Comparison of ENCODE assay signal across 9 cellular contexts in the genomic region with DNA sequence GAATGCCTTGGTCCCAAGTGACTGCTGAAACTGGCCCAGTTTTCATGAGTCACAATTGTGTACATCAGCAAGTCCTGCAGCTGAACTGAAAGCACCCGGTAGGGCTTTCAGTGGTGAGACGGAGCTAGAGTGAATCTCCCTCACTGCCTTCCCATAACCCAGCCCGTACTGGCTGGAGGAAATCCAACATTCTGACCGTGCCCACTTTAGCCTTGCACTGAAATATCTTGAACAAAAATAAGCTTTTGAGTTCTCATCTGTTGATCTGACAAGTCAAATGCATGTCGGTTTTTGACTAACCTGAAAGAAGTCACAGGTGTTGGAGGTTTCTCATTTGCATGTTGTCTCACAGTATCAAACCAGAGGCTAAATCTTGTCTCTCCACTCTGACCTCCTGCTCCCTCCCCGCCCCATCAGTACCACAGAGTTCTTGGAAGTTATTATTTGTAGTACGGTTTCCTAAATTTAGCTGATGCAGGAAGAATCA. TPM values are rescaled to one million over a fixed set of nuclear protein-coding genes. Genes with fewer than 3 reads are reported as not detected.
A peak's percentile ranks its signal among the peaks of the same experiment; 100 is the strongest.
DNase-seq lines count a peak whose midpoint lies in the region; ATAC-seq and TF ChIP-seq lines count a peak whose summit lies in the region.
"Had no signal": no experiment of that assay in that cellular context is flagged by ENCODE, and none has a peak within 500 bp of the region (broad histone marks: within the 10 kb centered on the region; RNA-seq: fewer than 3 reads in every experiment).

No MANE protein-coding gene starts in this region.

- no peaks in the 10 kb centered on the region for H3K4me1 Mint-ChIP-seq in endodermal cell

- no peaks in the 10 kb centered on the region for H3K27me3 ChIP-seq in AG04450 (ENCODE audit: control insufficient read depth, insufficient read depth, low read length)
- H3K27me3 ChIP-seq in adipocyte (replicated peaks; ENCODE audit: control insufficient read depth, insufficient read depth, low read length), result peaks cover 31% of the 10 kb centered on the region
- H3K27me3 ChIP-seq in endodermal cell (ENCODE audit: control insufficient read depth, insufficient read depth, low read length, poor library complexity, severe bottlenecking), result no peaks in the 10 kb centered on the region

- no peak overlapping the region for H3K27ac ChIP-seq in AG04450 (ENCODE audit: low read depth, low read length)
- H3K27ac ChIP-seq in endodermal cell (ENCODE audit: low read depth, low read length), result no peak overlapping the region

- H3K36me3 ChIP-seq in adipocyte (ENCODE audit: control insufficient read depth, insufficient read depth, low read length, severe bottlenecking) (peaks cover 4% of the 10 kb centered on the region), endodermal cell (ENCODE audit: control insufficient read depth, insufficient read depth, low read length) (peaks cover 6% of the 10 kb centered on the region)

- H3K9me3 ChIP-seq in AG04450 (ENCODE audit: control insufficient read depth, insufficient read depth, low read length), result peaks cover 56% of the 10 kb centered on the region
- no peaks in the 10 kb centered on the region for H3K9me3 ChIP-seq in adipocyte (ENCODE audit: control insufficient read depth, low read length)
- no peaks in the 10 kb centered on the region for H3K9me3 ChIP-seq in endodermal cell (ENCODE audit: control insufficient read depth, low read length)

- 80 to 87% methylated on average over 5 to 7 of the region's 7 CpGs for whole genome bisulfite sequencing in endodermal cell (ENCODE audit: insufficient coverage in 1 of 2, insufficient read length in 1 of 2), 2 experiments

- peaks cover 9% of the 10 kb centered on the region for H3K36me3 Mint-ChIP-seq in endodermal cell (ENCODE audit: low read depth)

- H3K9me3 Mint-ChIP-seq in endodermal cell, result peaks cover 24% of the 10 kb centered on the region

- no peaks in the 10 kb centered on the region for H3K27me3 Mint-ChIP-seq in endodermal cell (ENCODE audit: insufficient read depth)

- TF ChIP-seq CTCF in AG04450 (IDR thresholded peaks at IDR 0.05; ENCODE audit: low read depth, low read length) (no peak), endodermal cell (conservative IDR thresholded peaks at IDR 0.05) (no peak)

- H3K4me1 ChIP-seq in adipocyte (ENCODE audit: control insufficient read depth, insufficient read depth, low read length) (peaks cover 25% of the 10 kb centered on the region), endodermal cell (ENCODE audit: control insufficient read depth, insufficient read depth, low read length) (no peaks in the 10 kb centered on the region)

- CTCF ChIA-PET in AG04450 (lab: Charles Lee), result interaction anchor here (0.9 to 1.0 kb wide), 2 partner anchors 140 to 265 kb away, joined by 3 read pairs; no protein-coding TSS in a partner anchor

- ATAC-seq in GM19025 (IDR thresholded peaks at IDR 0.05; ENCODE audit: low read depth, unreplicated experiment) (peak; percentile 72), HG03064 (IDR thresholded peaks at IDR 0.05; ENCODE audit: low read depth, unreplicated experiment) (peak; percentile 68)
- ATAC-seq: HCT116 had no signal

- H3K27ac Mint-ChIP-seq in endodermal cell, result no peak overlapping the region

- peak overlapping the region; percentile 7; the same call in 1 of the 2 replicates for H3K4me3 ChIP-seq in AG04450 (ENCODE audit: low read depth, low read length)
- H3K4me3 ChIP-seq in adipocyte (ENCODE audit: low read length), result peak overlapping the region; percentile 24
- H3K4me3 ChIP-seq in endodermal cell (ENCODE audit: low read length), result no peak overlapping the region

- no peak overlapping the region for H3K9ac ChIP-seq in adipocyte (ENCODE audit: low read length)
- no peak overlapping the region for H3K9ac ChIP-seq in endodermal cell (ENCODE audit: extremely low read depth, low read length, poor library complexity, severe bottlenecking)

- peak; percentile 70 for DNase-seq in AG04450 (ENCODE audit: low read depth, low spot score)
- peak; percentile 90 for DNase-seq in adipocyte (ENCODE audit: low read depth)
- peak; percentile 59 for DNase-seq in mesenteric fat pad (ENCODE audit: low spot score)
- DNase-seq in DMS53 treated with DMSO at 0.1 percent for 48 hours (lab: John Stamatoyannopoulos, UW; ENCODE audit: unreplicated experiment), result no peak
- no peak for DNase-seq in NOMO-1 treated with DMSO at 0.1 percent for 48 hours (lab: John Stamatoyannopoulos, UW; ENCODE audit: unreplicated experiment)
- DNase-seq in endodermal cell, result no peak

- no peak overlapping the region for H3K4me3 Mint-ChIP-seq in endodermal cell

- POLR2A ChIA-PET in AG04450 (lab: Yijun Ruan, JAX), result interaction anchor here (0.8 kb wide), 1 partner anchor 35 kb away, joined by 3 read pairs; no protein-coding TSS in a partner anchor

RNA-seq across cellular contexts. Expression of gene DUSP22, which starts 35.9 kb away (rescaled TPM):
- polyA plus RNA-seq in AG04450 (2011; rRNA removed), result 5.4 and 6.4 TPM in 2 replicates
- 4.7 and 5.4 TPM in 2 replicates for polyA minus RNA-seq in AG04450 (2011; rRNA and poly(A)+ RNA removed)
- total RNA-seq in mesenteric fat pad (75.0 TPM), endodermal cell (10 to 100 TPM; 33.5 to 35.4 TPM)
- polyA plus RNA-seq in endodermal cell (2013, experiment 1 of 2), result 41.4 TPM
- polyA plus RNA-seq in endodermal cell (2013, experiment 2 of 2), result 38.1 TPM

Comparison
In these comparisons a context has a peak if more than half of its experiments do, and no peak if none do; other contexts are left out.
1. DNase-seq: peak in AG04450 (single experiment), adipocyte (single experiment) and mesenteric fat pad (single experiment); none in DMS53 treated with DMSO at 0.1 percent for 48 hours (single experiment), NOMO-1 treated with DMSO at 0.1 percent for 48 hours (single experiment) and endodermal cell (single experiment).